In genomic region chr5:31706186-31706585, GRCh38 we compare ENCODE assay signal across 27 cellular contexts.
"Had no signal": no experiment of that assay in that cellular context is flagged by ENCODE, and none has a peak within 500 bp of the region (broad histone marks: within the 10 kb centered on the region; RNA-seq: fewer than 3 reads in every experiment).

No MANE protein-coding gene starts in this region.

- ATAC-seq: natural killer cell; psoas muscle; right cardiac atrium; right lobe of liver; stimulated activated effector memory CD8-positive, alpha-beta T cell treated with anti-CD3 and anti-CD28 coated beads, Interleukin-12 subunit alpha, Interleukin-12 subunit beta, amount 100 ng/mL, for 72 hours; stimulated activated naive B cell treated with anti-CD40 and anti-IgM and Interleukin-4, amounts not matched to agents 10 μg/mL and 1 μg/mL and 100 μg/mL, for 72 hours had no signal

- H3K4me3 Mint-ChIP-seq: natural killer cell; nephron; neural progenitor cell; stimulated activated effector memory CD8-positive, alpha-beta T cell treated with anti-CD3 and anti-CD28 coated beads, Interleukin-12 subunit alpha, Interleukin-12 subunit beta, amount 100 ng/mL, for 72 hours; stimulated activated naive B cell treated with anti-CD40 and anti-IgM and Interleukin-4, amounts not matched to agents 10 μg/mL and 1 μg/mL and 100 μg/mL, for 72 hours; stimulated activated naive CD8-positive, alpha-beta T cell treated with anti-CD3 and anti-CD28 coated beads, Interleukin-15, Interleukin-2, amounts not matched to agents 100 ng/mL and 50 ng/mL, for 24 hours had no signal

- H3K27ac ChIP-seq: neural progenitor cell, ovary, parathyroid adenoma, psoas muscle, right lobe of liver, sigmoid colon, stomach, thoracic aorta, thyroid gland, tibial nerve, upper lobe of left lung, uterus had no signal

- H3K27me3 ChIP-seq: neural progenitor cell, ovary, right lobe of liver, sigmoid colon, thyroid gland, tibial nerve, upper lobe of left lung, uterus had no signal

- H3K4me1 Mint-ChIP-seq: stimulated activated effector memory CD8-positive, alpha-beta T cell treated with anti-CD3 and anti-CD28 coated beads, Interleukin-12 subunit alpha, Interleukin-12 subunit beta, amount 100 ng/mL, for 72 hours; stimulated activated naive B cell treated with anti-CD40 and anti-IgM and Interleukin-4, amounts not matched to agents 10 μg/mL and 1 μg/mL and 100 μg/mL, for 72 hours had no signal

- H3K36me3 ChIP-seq: neural progenitor cell, ovary, right lobe of liver, sigmoid colon, stomach, thoracic aorta, thyroid gland, tibial nerve, upper lobe of left lung, uterus had no signal

- H3K4me3 ChIP-seq: neural progenitor cell, ovary, psoas muscle, right lobe of liver, sigmoid colon, stomach, thoracic aorta, thyroid gland, tibial nerve, upper lobe of left lung, uterus had no signal

- H3K27me3 Mint-ChIP-seq: progenitor cell of endocrine pancreas had no signal

- H3K27ac Mint-ChIP-seq: natural killer cell; nephron; neural progenitor cell; progenitor cell of endocrine pancreas; stimulated activated effector memory CD8-positive, alpha-beta T cell treated with anti-CD3 and anti-CD28 coated beads, Interleukin-12 subunit alpha, Interleukin-12 subunit beta, amount 100 ng/mL, for 72 hours; stimulated activated naive B cell treated with anti-CD40 and anti-IgM and Interleukin-4, amounts not matched to agents 10 μg/mL and 1 μg/mL and 100 μg/mL, for 72 hours; stimulated activated naive CD8-positive, alpha-beta T cell treated with anti-CD3 and anti-CD28 coated beads, Interleukin-15, Interleukin-2, amounts not matched to agents 100 ng/mL and 50 ng/mL, for 24 hours had no signal

- H3K9me3 Mint-ChIP-seq: natural killer cell; nephron; neural progenitor cell; stimulated activated effector memory CD8-positive, alpha-beta T cell treated with anti-CD3 and anti-CD28 coated beads, Interleukin-12 subunit alpha, Interleukin-12 subunit beta, amount 100 ng/mL, for 72 hours; stimulated activated naive CD8-positive, alpha-beta T cell treated with anti-CD3 and anti-CD28 coated beads, Interleukin-15, Interleukin-2, amounts not matched to agents 100 ng/mL and 50 ng/mL, for 24 hours had no signal

- DNase-seq: natural killer cell; occipital lobe; ovary; posterior cingulate gyrus; psoas muscle; right cardiac atrium; right lobe of liver; sigmoid colon; stimulated activated CD4-positive, alpha-beta T cell treated with anti-CD3 and anti-CD28 coated beads, Interleukin-15, amount 100 ng/mL, for 24 hours; stimulated activated CD4-positive, alpha-beta T cell treated with anti-CD3 and anti-CD28 coated beads, Interleukin-2, amount 100 ng/mL, for 24 hours; stimulated activated CD4-positive, alpha-beta T cell treated with anti-CD3 and anti-CD28 coated beads, Interleukin-2, amount 100 ng/mL, for 48 hours; stimulated activated CD4-positive, alpha-beta T cell treated with anti-CD3 and anti-CD28 coated beads, Interleukin-4, amount 100 ng/mL, for 24 hours; stimulated activated naive B cell treated with anti-CD40 and anti-IgM and Interleukin-4, amounts not matched to agents 10 μg/mL and 1 μg/mL and 100 μg/mL, for 72 hours; stimulated activated naive CD4-positive, alpha-beta T cell treated with Interleukin-2 at 50 U/mL for 16 hours; stomach; thyroid gland; trophoblast cell; upper lobe of left lung; uterus had no signal

- H3K36me3 Mint-ChIP-seq: natural killer cell; neural progenitor cell; stimulated activated effector memory CD8-positive, alpha-beta T cell treated with anti-CD3 and anti-CD28 coated beads, Interleukin-12 subunit alpha, Interleukin-12 subunit beta, amount 100 ng/mL, for 72 hours; stimulated activated naive B cell treated with anti-CD40 and anti-IgM and Interleukin-4, amounts not matched to agents 10 μg/mL and 1 μg/mL and 100 μg/mL, for 72 hours had no signal
